17 cellular contexts compared by ENCODE assay signal in genomic region chr3:133860519-133860918, GRCh38. TPM values are rescaled to one million over a fixed set of nuclear protein-coding genes. Genes with fewer than 3 reads are reported as not detected.
DNase-seq lines count a peak whose midpoint lies in the region; ATAC-seq and TF ChIP-seq lines count a peak whose summit lies in the region.
"Had no signal": no experiment of that assay in that cellular context is flagged by ENCODE, and none has a peak within 500 bp of the region (broad histone marks: within the 10 kb centered on the region; RNA-seq: fewer than 3 reads in every experiment).

No MANE protein-coding gene starts in this region.

- H3K4me3 ChIP-seq in aorta (ENCODE audit: low read length in 2 of 2) = no peak overlapping the region
- H3K4me3 ChIP-seq: BLaER1, GM12878 had no signal

- H3K27ac ChIP-seq in H9 (ENCODE audit: insufficient read length, low read depth, low read length) = no peak overlapping the region
- H3K27ac ChIP-seq in aorta (ENCODE audit: low read depth in 1 of 2, low read length in 2 of 2) = no peak overlapping the region
- H3K27ac ChIP-seq: BLaER1, HL-60 had no signal

- no peak for ATAC-seq in aorta (ENCODE audit: low FRiP score)
- ATAC-seq: GM12878, HCT116 had no signal

- no peak overlapping the region for H3K4ac ChIP-seq in H9 (ENCODE audit: low read depth, low read length)

- no peak overlapping the region; the same call in 1 of the 2 replicates for H3K14ac ChIP-seq in H9 (ENCODE audit: insufficient read depth, low read length)

- intact Hi-C loops in aorta (cut with DNase I) = no loop called here

- no peak overlapping the region for H4K5ac ChIP-seq in H9 (ENCODE audit: insufficient read length, low read depth, low read length)

- no peak overlapping the region for H3K4me3 Mint-ChIP-seq in H9
- H3K4me3 Mint-ChIP-seq: CD14-positive monocyte; CD4-positive, alpha-beta memory T cell; HFFc6 had no signal

- peak overlapping the region; percentile 42 to 72 (median 64); a peak in 2 of 7 replicates for H3K27ac Mint-ChIP-seq in H9
- H3K27ac Mint-ChIP-seq: CD14-positive monocyte; CD4-positive, alpha-beta memory T cell; HFFc6 had no signal

- no peaks in the 10 kb centered on the region for H3K27me3 Mint-ChIP-seq in H9 (ENCODE audit: low read depth)

- H3K36me3 ChIP-seq in aorta (ENCODE audit: control insufficient read depth in 1 of 2, insufficient read depth in 2 of 2, low read length in 1 of 2) = no peaks in the 10 kb centered on the region
- H3K36me3 ChIP-seq: BLaER1 had no signal

- H4K91ac ChIP-seq in H9 (ENCODE audit: insufficient read length, low read depth, low read length) = no peak overlapping the region

- H2BK5ac ChIP-seq in H9 (ENCODE audit: insufficient read length, low read length) = no peak overlapping the region

- no peaks in the 10 kb centered on the region for H3K79me2 ChIP-seq in H9 (ENCODE audit: insufficient read depth, low read length)

- H3K9me3 ChIP-seq in H9 (ENCODE audit: control insufficient read depth, low read depth, low read length) (no peaks in the 10 kb centered on the region), aorta (ENCODE audit: control insufficient read depth, low read length) (no peaks in the 10 kb centered on the region)
- H3K9me3 ChIP-seq: BLaER1 had no signal

- H4K8ac ChIP-seq in H9 (replicated peaks; ENCODE audit: insufficient read length, low read depth, low read length) = no peak overlapping the region

- H2BK12ac ChIP-seq in H9 (ENCODE audit: insufficient read length, low read depth, low read length) = no peak overlapping the region

- no peaks in the 10 kb centered on the region for H3K27me3 ChIP-seq in H9 (ENCODE audit: insufficient read depth, low read length)
- no peaks in the 10 kb centered on the region for H3K27me3 ChIP-seq in aorta (ENCODE audit: control insufficient read depth in 1 of 2, insufficient read depth in 2 of 2, low read length in 1 of 2)
- H3K27me3 ChIP-seq: BLaER1 had no signal

- no peak overlapping the region for H3K56ac ChIP-seq in H9 (ENCODE audit: insufficient read length, low read depth, low read length)

- no peaks in the 10 kb centered on the region for H3K9me3 Mint-ChIP-seq in H9
- H3K9me3 Mint-ChIP-seq: CD4-positive, alpha-beta memory T cell; HFFc6 had no signal

- H2BK20ac ChIP-seq in H9 (ENCODE audit: low read depth, low read length, poor library complexity, severe bottlenecking) = no peak overlapping the region

- H2BK15ac ChIP-seq in H9 (ENCODE audit: low read depth, low read length) = no peak overlapping the region

- H3K4me1 ChIP-seq in H9 (ENCODE audit: insufficient read depth, low read length) = no peaks in the 10 kb centered on the region; the same call in 1 of the 2 replicates
- no peaks in the 10 kb centered on the region for H3K4me1 ChIP-seq in aorta (ENCODE audit: control insufficient read depth in 1 of 2, insufficient read depth in 2 of 2, low read length in 2 of 2)

- H3K23ac ChIP-seq in H9 (ENCODE audit: insufficient read length, low read depth, low read length) = no peak overlapping the region

- H3K9ac ChIP-seq in H9 (ENCODE audit: extremely low read depth, insufficient read length, low read length) = no peak overlapping the region
- H3K9ac ChIP-seq: BLaER1 had no signal

- H3T11ph ChIP-seq in H9 (ENCODE audit: low read length) = no peak overlapping the region

- no peak overlapping the region for H2AFZ ChIP-seq in H9 (ENCODE audit: low read length)

- H3K18ac ChIP-seq in H9 (ENCODE audit: insufficient read length, low read depth, low read length) = no peak overlapping the region

- TF ChIP-seq CTCF in H9 (conservative IDR thresholded peaks at IDR 0.05) = no peak

- H3K36me3 Mint-ChIP-seq in H9 (ENCODE audit: insufficient read depth in 1 of 3, low read depth in 3 of 3) = no peaks in the 10 kb centered on the region; a peak in 1 of 7 replicates
- H3K36me3 Mint-ChIP-seq: CD14-positive monocyte; CD4-positive, alpha-beta memory T cell had no signal

- no peaks in the 10 kb centered on the region for H3K23me2 ChIP-seq in H9 (ENCODE audit: insufficient read length, low read depth, low read length, poor library complexity, severe bottlenecking)

- H3K4me1 Mint-ChIP-seq in H9 = peaks cover 15 to 19% of the 10 kb centered on the region in 2 experiments

- H2AK5ac ChIP-seq in H9 (ENCODE audit: insufficient read length, low read length) = no peak overlapping the region

- H3K79me1 ChIP-seq in H9 (ENCODE audit: insufficient read depth, low read depth, low read length, poor library complexity, severe bottlenecking) = no peaks in the 10 kb centered on the region

- DNase-seq in ELF-1 (ENCODE audit: low read depth, low spot score) = peak; percentile 36
- DNase-seq in H9 = peak; percentile 46
- peak; percentile 65 for DNase-seq in mesenteric fat pad (ENCODE audit: low spot score)
- peak; percentile 23 to 50 for DNase-seq in aorta
- no peak for DNase-seq in NCI-H2029 (lab: John Stamatoyannopoulos, UW)
- no peak for DNase-seq in NCI-H2196 (lab: John Stamatoyannopoulos, UW; ENCODE audit: unreplicated experiment)
- no peak for DNase-seq in NCI-H1417 treated with DMSO at 0.1 percent for 48 hours (lab: John Stamatoyannopoulos, UW)
- DNase-seq: 8988T; Calu3; CD4-positive, alpha-beta memory T cell; DMS79 treated with DMSO at 0.1 percent for 48 hours; HFFc6 had no signal

- H4K20me1 ChIP-seq in H9 (ENCODE audit: control insufficient read depth, insufficient read depth, insufficient read length) = no peaks in the 10 kb centered on the region
- H4K20me1 ChIP-seq: BLaER1 had no signal

- no peak overlapping the region for H2BK120ac ChIP-seq in H9 (ENCODE audit: low read depth, low read length, poor library complexity, severe bottlenecking)

- no CpG with 5 or more reads among the region's 5 CpGs for WGBS in H9 (ENCODE audit: extremely low coverage, insufficient read length, low lambda C conversion rate)
- 92 to 93% methylated on average over 5 of the region's 5 CpGs for WGBS in aorta, 2 donors

- H3K4me2 ChIP-seq in H9 (ENCODE audit: insufficient read depth, insufficient read length, low read length) = no peak overlapping the region
- H3K4me2 ChIP-seq: BLaER1 had no signal

RNA-seq across cellular contexts. Expression of gene RAB6B, which starts 35.2 kb away (rescaled TPM):
- total RNA-seq in H9 (2021) = 12.3 and 14.8 TPM in 2 replicates
- 64.8 TPM for total RNA-seq in mesenteric fat pad
- 10 to 100 TPM in 1 of 2 donors, 1 to 10 TPM in 1; 9.2 to 12.0 TPM for total RNA-seq in aorta
- polyA plus RNA-seq in aorta = 1 to 10 TPM in 1 of 2 donors, under 1 TPM in 1; 0.59 to 7.1 TPM
- total RNA-seq: GM12878 had no signal

RNA-seq across cellular contexts. Expression of gene SRPRB, which starts 54.9 kb away (rescaled TPM):
- total RNA-seq in H9 (2021) = 53.7 and 54.8 TPM in 2 replicates
- total RNA-seq in mesenteric fat pad = 58.9 TPM
- 10 to 100 TPM; 32.9 to 33.6 TPM for total RNA-seq in aorta
- polyA plus RNA-seq in aorta = 10 to 100 TPM in 1 of 2 donors, 1 to 10 TPM in 1; 8.6 to 18.0 TPM

Comparison
In these comparisons a context has a peak if more than half of its experiments do, and no peak if none do; other contexts are left out.
1. DNase-seq: peak in ELF-1 (single experiment), H9 (single experiment), mesenteric fat pad (single experiment) and aorta (2 of 2); none in NCI-H2029 (single experiment), NCI-H2196 (single experiment) and NCI-H1417 treated with DMSO at 0.1 percent for 48 hours (single experiment).